ENCODE assay signal across 18 cellular contexts in the genomic region with DNA sequence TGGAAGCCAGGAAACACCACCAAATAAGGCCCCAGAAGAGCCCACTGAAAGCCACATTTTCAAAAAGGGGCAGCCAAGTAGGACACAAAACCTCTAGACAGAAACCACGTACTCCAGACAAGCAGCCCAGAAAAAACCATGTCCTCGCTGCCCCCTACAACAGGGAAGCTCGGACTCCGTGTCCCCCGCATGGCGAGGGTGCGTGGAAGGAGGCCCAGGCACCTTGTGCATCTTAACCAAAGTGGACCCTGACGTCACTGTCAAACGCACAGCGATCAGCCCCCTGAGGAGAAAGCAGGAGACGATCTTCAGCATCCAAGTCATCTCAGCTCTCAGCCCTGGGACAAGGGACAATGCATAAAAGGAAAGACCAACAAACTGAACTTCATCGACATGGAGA.
"Had no signal": no experiment of that assay in that cellular context is flagged by ENCODE, and none has a peak within 500 bp of the region (broad histone marks: within the 10 kb centered on the region; RNA-seq: fewer than 3 reads in every experiment).

No MANE protein-coding gene starts in this region.

- H3K9me3 Mint-ChIP-seq: memory B cell, mesothelial cell of epicardium, natural killer cell, neural crest cell had no signal

- H3K27me3 Mint-ChIP-seq: memory B cell had no signal

- DNase-seq: colonic mucosa; dermis blood vessel endothelial cell; heart left ventricle; hippocampal formation; kidney glomerular epithelial cell; lower lobe of right lung; natural killer cell; spleen; stimulated activated CD4-positive, alpha-beta T cell treated with anti-CD3 and anti-CD28 coated beads, Interleukin-15, amount 100 ng/mL, for 24 hours; stimulated activated CD4-positive, alpha-beta T cell treated with anti-CD3 and anti-CD28 coated beads, Interleukin-2, amount 100 ng/mL, for 24 hours; stimulated activated CD4-positive, alpha-beta T cell treated with anti-CD3 and anti-CD28 coated beads, Interleukin-4, amount 100 ng/mL, for 4 hours; stimulated activated naive CD4-positive, alpha-beta T cell treated with Interleukin-2 at 50 U/mL for 16 hours; tibial artery; upper lobe of left lung had no signal

- H3K27ac Mint-ChIP-seq: memory B cell, mesothelial cell of epicardium had no signal

- H3K4me1 Mint-ChIP-seq: mesothelial cell of epicardium, neural crest cell had no signal

- ATAC-seq: lower lobe of right lung, natural killer cell, sciatic nerve had no signal

- H3K36me3 Mint-ChIP-seq: natural killer cell had no signal

- H3K4me3 Mint-ChIP-seq: memory B cell, mesothelial cell of epicardium, natural killer cell, neural crest cell had no signal
